In genomic region chr3:6229778-6230410, GRCh38 we compare ENCODE assay signal across 26 cellular contexts.
DNase-seq lines count a peak whose midpoint lies in the region; ATAC-seq and TF ChIP-seq lines count a peak whose summit lies in the region.
"Had no signal": no experiment of that assay in that cellular context is flagged by ENCODE, and none has a peak within 500 bp of the region (broad histone marks: within the 10 kb centered on the region; RNA-seq: fewer than 3 reads in every experiment).

No MANE protein-coding gene starts in this region.

- peak; percentile 34 for ATAC-seq in GM18498 (IDR thresholded peaks at IDR 0.05; ENCODE audit: unreplicated experiment)
- ATAC-seq in GM19395 (IDR thresholded peaks at IDR 0.05; ENCODE audit: unreplicated experiment) = peak; percentile 54
- ATAC-seq in HG02588 (IDR thresholded peaks at IDR 0.05; ENCODE audit: unreplicated experiment) = peak; percentile 58
- peak; percentile 42 for ATAC-seq in HG03280 (IDR thresholded peaks at IDR 0.05; ENCODE audit: unreplicated experiment)
- ATAC-seq: activated CD4-positive, CD25-positive, alpha-beta regulatory T cell treated with anti-CD3 and anti-CD28 coated beads, Interleukin-2, amount 50 U/mL, for 24 hours; left lobe of liver had no signal

- DNase-seq in HEK293T (ENCODE audit: extremely low spot score) = no peak
- DNase-seq in cerebellum (ENCODE audit: low spot score) = no peak
- DNase-seq in stimulated activated CD8-positive, alpha-beta memory T cell treated with anti-CD3 and anti-CD28 coated beads, Interleukin-4, amount 100 ng/mL, for 48 hours = no peak
- no peak for DNase-seq in cerebellar cortex (ENCODE audit: low spot score)
- DNase-seq: activated CD4-positive, alpha-beta T cell treated with anti-CD3 and anti-CD28 coated beads, Interleukin-2, amount 50 U/mL, for 48 hours; activated CD8-positive, alpha-beta memory T cell treated with anti-CD3 and anti-CD28 coated beads, Interleukin-2, amount 50 U/mL, for 48 hours; activated naive CD4-positive, alpha-beta T cell treated with anti-CD3 and anti-CD28 coated beads, Interleukin-2, amount 50 U/mL, for 16 hours; AML-193; amygdala; CD4-positive, alpha-beta T cell; effector CD4-positive, alpha-beta T cell; GOT3; KG1; MG63; NCI-H2081; NCI-H345; SJCRH30; stimulated activated CD4-positive, alpha-beta T cell treated with anti-CD3 and anti-CD28 coated beads, Interleukin-2, amount 100 ng/mL, for 24 hours; T-helper 1 cell; trophoblast cell had no signal

- CTCF ChIA-PET in HEK293T (lab: Yijun Ruan, JAX) = no interaction called here

- POLR2A ChIA-PET in HEK293T (lab: Yijun Ruan, JAX) = no interaction called here

TF ChIP-seq in HEK293T, 16 proteins besides CTCF, POLR2A, EP300 and RAD21:
- no peak for TF ChIP-seq ELF4 (IDR thresholded peaks at IDR 0.05)
- TF ChIP-seq, protein P1, sequence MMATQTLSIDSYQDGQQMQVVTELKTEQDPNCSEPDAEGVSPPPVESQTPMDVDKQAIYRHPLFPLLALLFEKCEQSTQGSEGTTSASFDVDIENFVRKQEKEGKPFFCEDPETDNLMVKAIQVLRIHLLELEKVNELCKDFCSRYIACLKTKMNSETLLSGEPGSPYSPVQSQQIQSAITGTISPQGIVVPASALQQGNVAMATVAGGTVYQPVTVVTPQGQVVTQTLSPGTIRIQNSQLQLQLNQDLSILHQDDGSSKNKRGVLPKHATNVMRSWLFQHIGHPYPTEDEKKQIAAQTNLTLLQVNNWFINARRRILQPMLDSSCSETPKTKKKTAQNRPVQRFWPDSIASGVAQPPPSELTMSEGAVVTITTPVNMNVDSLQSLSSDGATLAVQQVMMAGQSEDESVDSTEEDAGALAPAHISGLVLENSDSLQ (IDR thresholded peaks at IDR 0.05) = no peak
- TF ChIP-seq FOXA1 (IDR thresholded peaks at IDR 0.05) = no peak
- no peak for TF ChIP-seq SUZ12 (IDR thresholded peaks at IDR 0.05)
- no peak for TF ChIP-seq SP1 (IDR thresholded peaks at IDR 0.05)
- no peak for TF ChIP-seq FOXM1 (IDR thresholded peaks at IDR 0.05; ENCODE audit: borderline replicate concordance)
- TF ChIP-seq ARNT (IDR thresholded peaks at IDR 0.05) = no peak
- no peak for TF ChIP-seq L3MBTL2 (conservative IDR thresholded peaks at IDR 0.05)
- TF ChIP-seq BHLHE40 (IDR thresholded peaks at IDR 0.05; ENCODE audit: borderline replicate concordance) = no peak
- no peak for TF ChIP-seq FOXK2 (IDR thresholded peaks at IDR 0.05)
- no peak for TF ChIP-seq TARDBP (IDR thresholded peaks at IDR 0.05)
- TF ChIP-seq LEF1 (IDR thresholded peaks at IDR 0.05; ENCODE audit: borderline replicate concordance) = no peak
- TF ChIP-seq ZNF384 (IDR thresholded peaks at IDR 0.05) = no peak
- no peak for TF ChIP-seq HDGF (IDR thresholded peaks at IDR 0.05; ENCODE audit: borderline replicate concordance)
- TF ChIP-seq NFRKB (IDR thresholded peaks at IDR 0.05) = no peak
- TF ChIP-seq CTBP1 (IDR thresholded peaks at IDR 0.05; ENCODE audit: borderline replicate concordance) = no peak
